22 cellular contexts compared by ENCODE assay signal in the genomic region with DNA sequence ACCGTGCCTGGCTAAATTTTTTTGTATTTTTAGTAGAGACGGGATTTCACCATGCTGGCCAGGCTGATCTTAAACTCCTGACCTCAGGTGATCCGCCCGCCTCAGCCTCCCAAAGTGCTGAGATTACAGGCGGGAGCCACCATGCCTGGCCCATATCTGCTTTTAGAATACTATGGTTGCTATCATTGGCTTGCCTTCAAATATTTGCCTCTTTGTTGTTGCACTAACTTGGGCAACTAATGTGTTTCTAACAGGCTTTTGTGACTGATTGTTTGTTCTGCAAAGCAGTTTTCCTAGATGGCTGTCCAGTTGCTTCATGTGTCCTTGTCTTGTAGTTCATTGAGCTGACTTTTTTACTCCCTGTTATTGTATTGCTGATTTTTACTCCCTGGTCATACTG. TPM values are rescaled to one million over a fixed set of nuclear protein-coding genes. Genes with fewer than 3 reads are reported as not detected.
DNase-seq lines count a peak whose midpoint lies in the region; ATAC-seq and TF ChIP-seq lines count a peak whose summit lies in the region.
"Had no signal": no experiment of that assay in that cellular context is flagged by ENCODE, and none has a peak within 500 bp of the region (broad histone marks: within the 10 kb centered on the region; RNA-seq: fewer than 3 reads in every experiment).

No MANE protein-coding gene starts in this region.

- no TSS peak for BruUV-seq in MCF 10A (replicated peaks; lab: Mats Ljungman, UMichigan)

- no peak for ATAC-seq in stimulated activated naive CD8-positive, alpha-beta T cell treated with anti-CD3 and anti-CD28 coated beads, Interleukin-15, amount 100 ng/mL, for 72 hours
- no peak for ATAC-seq in HG02870 (IDR thresholded peaks at IDR 0.05; ENCODE audit: unreplicated experiment)

- TF ChIP-seq CTCF in MCF 10A (IDR thresholded peaks at IDR 0.05; ENCODE audit: unreplicated experiment) (no peak), breast epithelium (IDR thresholded peaks at IDR 0.05) (no peak), RWPE1 (conservative IDR thresholded peaks at IDR 0.05; ENCODE audit: low read depth) (no peak)

- intact Hi-C loops in MCF 10A (cut with micrococcal nuclease) (no loop called here), breast epithelium (cut with DNase I; ENCODE audit: low total_unique reads) (no loop called here)

- no peaks in the 10 kb centered on the region for H3K27me3 Mint-ChIP-seq in MCF 10A (ENCODE audit: insufficient read depth, unreplicated experiment)
- no peaks in the 10 kb centered on the region for H3K27me3 Mint-ChIP-seq in stimulated activated naive CD8-positive, alpha-beta T cell treated with anti-CD3 and anti-CD28 coated beads, Interleukin-15, amount 100 ng/mL, for 72 hours
- H3K27me3 Mint-ChIP-seq: activated CD4-positive, alpha-beta T cell treated with anti-CD3 and anti-CD28 coated beads, Interleukin-2, amount 10 ng/mL, durations not matched to agents 7 days and 5 days; activated naive CD8-positive, alpha-beta T cell treated with anti-CD3 and anti-CD28 coated beads, Interleukin-2, amount 10 ng/mL, durations not matched to agents 7 days and 5 days had no signal

- H3K4me1 Mint-ChIP-seq in MCF 10A (ENCODE audit: insufficient read depth, unreplicated experiment): peaks cover 37% of the 10 kb centered on the region
- H3K4me1 Mint-ChIP-seq in stimulated activated naive CD8-positive, alpha-beta T cell treated with anti-CD3 and anti-CD28 coated beads, Interleukin-15, amount 100 ng/mL, for 72 hours: peaks cover 60% of the 10 kb centered on the region

- DNase-seq in MCF 10A (ENCODE audit: unreplicated experiment): no peak
- no peak for DNase-seq in breast epithelium (ENCODE audit: low spot score in 2 of 2)
- no peak for DNase-seq in RWPE1 (ENCODE audit: low spot score)
- no peak for DNase-seq in epithelial cell of prostate (ENCODE audit: low read depth, low spot score)
- no peak for DNase-seq in stimulated activated naive CD8-positive, alpha-beta T cell treated with anti-CD3 and anti-CD28 coated beads, Interleukin-15, amount 100 ng/mL, for 72 hours
- no peak for DNase-seq in GF-D8 (lab: John Stamatoyannopoulos, UW)
- DNase-seq: activated CD4-positive, alpha-beta T cell treated with anti-CD3 and anti-CD28 coated beads, Interleukin-2, amount 10 ng/mL, durations not matched to agents 7 days and 5 days; activated naive CD8-positive, alpha-beta T cell treated with anti-CD3 and anti-CD28 coated beads, Interleukin-2, amount 10 ng/mL, durations not matched to agents 7 days and 5 days; brain microvascular endothelial cell; DMS 273 treated with DMSO at 0.1 percent for 48 hours; H9; KBM-7; mesendoderm; NCI-H1436 treated with DMSO at 0.1 percent for 48 hours; NCI-H510A treated with DMSO at 0.1 percent for 48 hours; NK-92 treated with Interleukin-12 subunit alpha and Interleukin-12 subunit beta, amount 100 ng/mL, for 24 hours; retina; stimulated activated CD4-positive, alpha-beta T cell treated with anti-CD3 and anti-CD28 coated beads, Interleukin-12 subunit alpha, Interleukin-12 subunit beta, amount 100 ng/mL, for 4 hours had no signal

- H3K27me3 ChIP-seq in breast epithelium: no peaks in the 10 kb centered on the region
- H3K27me3 ChIP-seq: brain microvascular endothelial cell had no signal

- H3K4me3 Mint-ChIP-seq in MCF 10A (ENCODE audit: unreplicated experiment): no peak overlapping the region
- no peak overlapping the region for H3K4me3 Mint-ChIP-seq in stimulated activated naive CD8-positive, alpha-beta T cell treated with anti-CD3 and anti-CD28 coated beads, Interleukin-15, amount 100 ng/mL, for 72 hours
- H3K4me3 Mint-ChIP-seq: activated CD4-positive, alpha-beta T cell treated with anti-CD3 and anti-CD28 coated beads, Interleukin-2, amount 10 ng/mL, durations not matched to agents 7 days and 5 days; activated naive CD8-positive, alpha-beta T cell treated with anti-CD3 and anti-CD28 coated beads, Interleukin-2, amount 10 ng/mL, durations not matched to agents 7 days and 5 days; H9 had no signal

- H3K27ac ChIP-seq in breast epithelium (no peak overlapping the region), RWPE1 (peak overlapping the region; percentile 50), epithelial cell of prostate (peak overlapping the region; percentile 95)
- H3K27ac ChIP-seq: brain microvascular endothelial cell, C4-2B, coronary artery, SK-N-MC had no signal

- POLR2A ChIA-PET in MCF 10A (lab: Yijun Ruan, JAX): interaction anchor here (1.2 to 1.7 kb wide), 2 partner anchors 9 to 11 kb away, joined by 5 to 9 read pairs; partner anchors contain the start of gene VDAC2
- POLR2A ChIA-PET in RWPE1 (lab: Yijun Ruan, JAX; ENCODE audit: low non-redundant PET): no interaction called here

- H3K27ac Mint-ChIP-seq in MCF 10A (ENCODE audit: low read depth, unreplicated experiment): peak overlapping the region; percentile 75
- peak overlapping the region; percentile 23 to 41 for H3K27ac Mint-ChIP-seq in stimulated activated naive CD8-positive, alpha-beta T cell treated with anti-CD3 and anti-CD28 coated beads, Interleukin-15, amount 100 ng/mL, for 72 hours
- H3K27ac Mint-ChIP-seq: activated CD4-positive, alpha-beta T cell treated with anti-CD3 and anti-CD28 coated beads, Interleukin-2, amount 10 ng/mL, durations not matched to agents 7 days and 5 days; activated naive CD8-positive, alpha-beta T cell treated with anti-CD3 and anti-CD28 coated beads, Interleukin-2, amount 10 ng/mL, durations not matched to agents 7 days and 5 days had no signal

- peaks cover 100% of the 10 kb centered on the region for H3K36me3 Mint-ChIP-seq in MCF 10A (ENCODE audit: insufficient read depth, unreplicated experiment)

- H3K9me3 ChIP-seq in breast epithelium: no peaks in the 10 kb centered on the region

- H3K4me3 ChIP-seq in breast epithelium: no peak overlapping the region
- H3K4me3 ChIP-seq: coronary artery, SK-N-MC had no signal

- no peaks in the 10 kb centered on the region for H3K36me3 ChIP-seq in breast epithelium

- CTCF ChIA-PET in MCF 10A (lab: Yijun Ruan, JAX) (interaction anchor here (1.6 to 1.8 kb wide), 2 partner anchors 10 to 16 kb away, joined by 3 to 5 read pairs; partner anchors contain the start of gene COMTD1), RWPE1 (lab: Yijun Ruan, JAX) (interaction anchor here (0.6 kb wide), 2 partner anchors 21 to 25 kb away, joined by 3 to 5 read pairs; no protein-coding TSS in a partner anchor)

- peaks cover 4 to 29% of the 10 kb centered on the region in 2 donors for H3K4me1 ChIP-seq in breast epithelium

- no peaks in the 10 kb centered on the region for H3K9me3 Mint-ChIP-seq in MCF 10A (ENCODE audit: unreplicated experiment)
- no peaks in the 10 kb centered on the region for H3K9me3 Mint-ChIP-seq in stimulated activated naive CD8-positive, alpha-beta T cell treated with anti-CD3 and anti-CD28 coated beads, Interleukin-15, amount 100 ng/mL, for 72 hours
- H3K9me3 Mint-ChIP-seq: activated CD4-positive, alpha-beta T cell treated with anti-CD3 and anti-CD28 coated beads, Interleukin-2, amount 10 ng/mL, durations not matched to agents 7 days and 5 days; activated naive CD8-positive, alpha-beta T cell treated with anti-CD3 and anti-CD28 coated beads, Interleukin-2, amount 10 ng/mL, durations not matched to agents 7 days and 5 days; H9 had no signal

- TF ChIP-seq POLR2A in breast epithelium (IDR thresholded peaks at IDR 0.05): no peak

RNA-seq across cellular contexts. Expression of gene VDAC2, which starts 9.7 kb away (rescaled TPM):
- 303 and 310 TPM in 2 replicates for total RNA-seq in MCF 10A (2022)
- 100 to 1,000 TPM in 1 of 3 donors, 10 to 100 TPM in 2; 86.2 to 127 (median 91.6) TPM for total RNA-seq in breast epithelium

RNA-seq across cellular contexts. Expression of gene COMTD1, which starts 15.5 kb away (rescaled TPM):
- total RNA-seq in MCF 10A (2022): 18.3 and 34.3 TPM in 2 replicates
- total RNA-seq in breast epithelium: 10 to 100 TPM; 21.0 to 28.5 (median 21.7) TPM

Comparison
In these comparisons a context has a peak if more than half of its experiments do, and no peak if none do; other contexts are left out.
1. H3K27ac ChIP-seq: peak in RWPE1 (single experiment) and epithelial cell of prostate (single experiment); none in breast epithelium (0 of 2).